In the genomic region with DNA sequence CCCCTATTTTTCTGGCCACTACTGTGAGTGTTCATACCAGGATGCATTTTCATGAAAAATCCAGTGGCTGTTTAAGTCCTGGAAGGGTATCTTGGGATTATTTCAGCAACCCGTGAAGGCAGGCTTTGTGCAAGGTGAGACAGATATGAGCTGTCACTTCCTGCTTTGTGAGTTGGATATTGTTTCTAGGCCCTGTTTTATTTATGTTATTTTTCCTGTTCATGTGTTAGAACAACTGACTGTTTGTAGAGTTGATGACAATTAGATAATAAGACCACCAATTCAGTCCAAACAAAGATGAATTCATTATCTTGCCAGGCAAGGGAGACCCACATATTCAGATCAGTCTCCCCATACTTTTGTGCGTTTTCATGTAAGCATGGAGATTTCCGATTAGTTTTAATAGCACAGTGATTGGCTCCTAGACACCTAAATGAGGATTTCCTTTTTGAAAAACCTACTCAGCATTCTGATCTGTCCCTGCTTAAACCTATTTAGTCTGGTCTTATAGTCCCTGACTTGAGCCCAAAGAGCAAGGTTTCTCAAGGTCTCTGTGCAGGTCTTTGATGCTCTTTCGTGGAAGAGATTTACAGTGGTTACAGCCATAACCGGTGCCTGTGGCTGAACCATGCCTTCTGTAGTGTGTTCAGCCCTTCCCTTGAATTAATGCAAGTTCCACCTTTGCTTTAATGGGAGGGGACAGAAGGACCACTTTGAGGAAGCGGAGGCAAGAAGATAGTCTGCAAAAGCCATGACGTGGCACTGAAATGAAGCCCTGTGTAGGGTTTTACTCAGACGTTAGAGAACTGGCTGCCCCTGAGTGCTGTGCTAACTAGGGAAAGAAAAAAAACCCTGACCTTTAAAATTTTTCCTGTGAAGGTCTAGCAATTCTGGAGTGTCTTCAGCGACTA, we compare ENCODE assay signal across 1 cellular context.
TF ChIP-seq lines count a peak whose summit lies in the region.

No MANE protein-coding gene starts in this region.

TF ChIP-seq in HepG2, 621 proteins besides CTCF, POLR2A, EP300 and RAD21 (continued from another document and continues in another):
- TF ChIP-seq, protein P1, sequence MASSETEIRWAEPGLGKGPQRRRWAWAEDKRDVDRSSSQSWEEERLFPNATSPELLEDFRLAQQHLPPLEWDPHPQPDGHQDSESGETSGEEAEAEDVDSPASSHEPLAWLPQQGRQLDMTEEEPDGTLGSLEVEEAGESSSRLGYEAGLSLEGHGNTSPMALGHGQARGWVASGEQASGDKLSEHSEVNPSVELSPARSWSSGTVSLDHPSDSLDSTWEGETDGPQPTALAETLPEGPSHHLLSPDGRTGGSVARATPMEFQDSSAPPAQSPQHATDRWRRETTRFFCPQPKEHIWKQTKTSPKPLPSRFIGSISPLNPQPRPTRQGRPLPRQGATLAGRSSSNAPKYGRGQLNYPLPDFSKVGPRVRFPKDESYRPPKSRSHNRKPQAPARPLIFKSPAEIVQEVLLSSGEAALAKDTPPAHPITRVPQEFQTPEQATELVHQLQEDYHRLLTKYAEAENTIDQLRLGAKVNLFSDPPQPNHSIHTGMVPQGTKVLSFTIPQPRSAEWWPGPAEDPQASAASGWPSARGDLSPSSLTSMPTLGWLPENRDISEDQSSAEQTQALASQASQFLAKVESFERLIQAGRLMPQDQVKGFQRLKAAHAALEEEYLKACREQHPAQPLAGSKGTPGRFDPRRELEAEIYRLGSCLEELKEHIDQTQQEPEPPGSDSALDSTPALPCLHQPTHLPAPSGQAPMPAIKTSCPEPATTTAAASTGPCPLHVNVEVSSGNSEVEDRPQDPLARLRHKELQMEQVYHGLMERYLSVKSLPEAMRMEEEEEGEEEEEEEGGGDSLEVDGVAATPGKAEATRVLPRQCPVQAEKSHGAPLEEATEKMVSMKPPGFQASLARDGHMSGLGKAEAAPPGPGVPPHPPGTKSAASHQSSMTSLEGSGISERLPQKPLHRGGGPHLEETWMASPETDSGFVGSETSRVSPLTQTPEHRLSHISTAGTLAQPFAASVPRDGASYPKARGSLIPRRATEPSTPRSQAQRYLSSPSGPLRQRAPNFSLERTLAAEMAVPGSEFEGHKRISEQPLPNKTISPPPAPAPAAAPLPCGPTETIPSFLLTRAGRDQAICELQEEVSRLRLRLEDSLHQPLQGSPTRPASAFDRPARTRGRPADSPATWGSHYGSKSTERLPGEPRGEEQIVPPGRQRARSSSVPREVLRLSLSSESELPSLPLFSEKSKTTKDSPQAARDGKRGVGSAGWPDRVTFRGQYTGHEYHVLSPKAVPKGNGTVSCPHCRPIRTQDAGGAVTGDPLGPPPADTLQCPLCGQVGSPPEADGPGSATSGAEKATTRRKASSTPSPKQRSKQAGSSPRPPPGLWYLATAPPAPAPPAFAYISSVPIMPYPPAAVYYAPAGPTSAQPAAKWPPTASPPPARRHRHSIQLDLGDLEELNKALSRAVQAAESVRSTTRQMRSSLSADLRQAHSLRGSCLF (CRISPR knock-in tag; IDR thresholded peaks at IDR 0.05; ENCODE audit: borderline replicate concordance): no peak
- no peak for TF ChIP-seq SOX6 (IDR thresholded peaks at IDR 0.05)
- TF ChIP-seq SOX6 (CRISPR knock-in tag; IDR thresholded peaks at IDR 0.05): no peak
- TF ChIP-seq ZNF816 (CRISPR knock-in tag; IDR thresholded peaks at IDR 0.05; ENCODE audit: borderline replicate concordance): no peak
- no peak for TF ChIP-seq ZNF7 (CRISPR knock-in tag; IDR thresholded peaks at IDR 0.05)
- no peak for TF ChIP-seq TEAD2 (CRISPR knock-in tag; IDR thresholded peaks at IDR 0.05)
- TF ChIP-seq, protein P2, sequence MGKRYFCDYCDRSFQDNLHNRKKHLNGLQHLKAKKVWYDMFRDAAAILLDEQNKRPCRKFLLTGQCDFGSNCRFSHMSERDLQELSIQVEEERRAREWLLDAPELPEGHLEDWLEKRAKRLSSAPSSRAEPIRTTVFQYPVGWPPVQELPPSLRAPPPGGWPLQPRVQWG (CRISPR knock-in tag; IDR thresholded peaks at IDR 0.05; ENCODE audit: borderline replicate concordance, low read depth): no peak
- TF ChIP-seq, protein P3, sequence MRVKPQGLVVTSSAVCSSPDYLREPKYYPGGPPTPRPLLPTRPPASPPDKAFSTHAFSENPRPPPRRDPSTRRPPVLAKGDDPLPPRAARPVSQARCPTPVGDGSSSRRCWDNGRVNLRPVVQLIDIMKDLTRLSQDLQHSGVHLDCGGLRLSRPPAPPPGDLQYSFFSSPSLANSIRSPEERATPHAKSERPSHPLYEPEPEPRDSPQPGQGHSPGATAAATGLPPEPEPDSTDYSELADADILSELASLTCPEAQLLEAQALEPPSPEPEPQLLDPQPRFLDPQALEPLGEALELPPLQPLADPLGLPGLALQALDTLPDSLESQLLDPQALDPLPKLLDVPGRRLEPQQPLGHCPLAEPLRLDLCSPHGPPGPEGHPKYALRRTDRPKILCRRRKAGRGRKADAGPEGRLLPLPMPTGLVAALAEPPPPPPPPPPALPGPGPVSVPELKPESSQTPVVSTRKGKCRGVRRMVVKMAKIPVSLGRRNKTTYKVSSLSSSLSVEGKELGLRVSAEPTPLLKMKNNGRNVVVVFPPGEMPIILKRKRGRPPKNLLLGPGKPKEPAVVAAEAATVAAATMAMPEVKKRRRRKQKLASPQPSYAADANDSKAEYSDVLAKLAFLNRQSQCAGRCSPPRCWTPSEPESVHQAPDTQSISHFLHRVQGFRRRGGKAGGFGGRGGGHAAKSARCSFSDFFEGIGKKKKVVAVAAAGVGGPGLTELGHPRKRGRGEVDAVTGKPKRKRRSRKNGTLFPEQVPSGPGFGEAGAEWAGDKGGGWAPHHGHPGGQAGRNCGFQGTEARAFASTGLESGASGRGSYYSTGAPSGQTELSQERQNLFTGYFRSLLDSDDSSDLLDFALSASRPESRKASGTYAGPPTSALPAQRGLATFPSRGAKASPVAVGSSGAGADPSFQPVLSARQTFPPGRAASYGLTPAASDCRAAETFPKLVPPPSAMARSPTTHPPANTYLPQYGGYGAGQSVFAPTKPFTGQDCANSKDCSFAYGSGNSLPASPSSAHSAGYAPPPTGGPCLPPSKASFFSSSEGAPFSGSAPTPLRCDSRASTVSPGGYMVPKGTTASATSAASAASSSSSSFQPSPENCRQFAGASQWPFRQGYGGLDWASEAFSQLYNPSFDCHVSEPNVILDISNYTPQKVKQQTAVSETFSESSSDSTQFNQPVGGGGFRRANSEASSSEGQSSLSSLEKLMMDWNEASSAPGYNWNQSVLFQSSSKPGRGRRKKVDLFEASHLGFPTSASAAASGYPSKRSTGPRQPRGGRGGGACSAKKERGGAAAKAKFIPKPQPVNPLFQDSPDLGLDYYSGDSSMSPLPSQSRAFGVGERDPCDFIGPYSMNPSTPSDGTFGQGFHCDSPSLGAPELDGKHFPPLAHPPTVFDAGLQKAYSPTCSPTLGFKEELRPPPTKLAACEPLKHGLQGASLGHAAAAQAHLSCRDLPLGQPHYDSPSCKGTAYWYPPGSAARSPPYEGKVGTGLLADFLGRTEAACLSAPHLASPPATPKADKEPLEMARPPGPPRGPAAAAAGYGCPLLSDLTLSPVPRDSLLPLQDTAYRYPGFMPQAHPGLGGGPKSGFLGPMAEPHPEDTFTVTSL (CRISPR knock-in tag; IDR thresholded peaks at IDR 0.05; ENCODE audit: borderline replicate concordance): 0 out of 2 replicates have a peak, but pooled peaks have one; percentile 32
- TF ChIP-seq TAF15 (IDR thresholded peaks at IDR 0.05; ENCODE audit: low read depth, low read length, poor library complexity, severe bottlenecking): no peak
- TF ChIP-seq SMARCE1 (IDR thresholded peaks at IDR 0.05; ENCODE audit: borderline replicate concordance): no peak
- TF ChIP-seq TEAD3 (CRISPR knock-in tag; optimal IDR thresholded peaks at IDR 0.05; ENCODE audit: borderline replicate concordance): peak; percentile 18
- no peak for TF ChIP-seq ZSCAN20 (CRISPR knock-in tag; IDR thresholded peaks at IDR 0.05; ENCODE audit: borderline replicate concordance)
- TF ChIP-seq, protein P4, sequence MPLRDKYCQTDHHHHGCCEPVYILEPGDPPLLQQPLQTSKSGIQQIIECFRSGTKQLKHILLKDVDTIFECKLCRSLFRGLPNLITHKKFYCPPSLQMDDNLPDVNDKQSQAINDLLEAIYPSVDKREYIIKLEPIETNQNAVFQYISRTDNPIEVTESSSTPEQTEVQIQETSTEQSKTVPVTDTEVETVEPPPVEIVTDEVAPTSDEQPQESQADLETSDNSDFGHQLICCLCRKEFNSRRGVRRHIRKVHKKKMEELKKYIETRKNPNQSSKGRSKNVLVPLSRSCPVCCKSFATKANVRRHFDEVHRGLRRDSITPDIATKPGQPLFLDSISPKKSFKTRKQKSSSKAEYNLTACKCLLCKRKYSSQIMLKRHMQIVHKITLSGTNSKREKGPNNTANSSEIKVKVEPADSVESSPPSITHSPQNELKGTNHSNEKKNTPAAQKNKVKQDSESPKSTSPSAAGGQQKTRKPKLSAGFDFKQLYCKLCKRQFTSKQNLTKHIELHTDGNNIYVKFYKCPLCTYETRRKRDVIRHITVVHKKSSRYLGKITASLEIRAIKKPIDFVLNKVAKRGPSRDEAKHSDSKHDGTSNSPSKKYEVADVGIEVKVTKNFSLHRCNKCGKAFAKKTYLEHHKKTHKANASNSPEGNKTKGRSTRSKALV (CRISPR knock-in tag; IDR thresholded peaks at IDR 0.05): no peak
- TF ChIP-seq, protein P5, sequence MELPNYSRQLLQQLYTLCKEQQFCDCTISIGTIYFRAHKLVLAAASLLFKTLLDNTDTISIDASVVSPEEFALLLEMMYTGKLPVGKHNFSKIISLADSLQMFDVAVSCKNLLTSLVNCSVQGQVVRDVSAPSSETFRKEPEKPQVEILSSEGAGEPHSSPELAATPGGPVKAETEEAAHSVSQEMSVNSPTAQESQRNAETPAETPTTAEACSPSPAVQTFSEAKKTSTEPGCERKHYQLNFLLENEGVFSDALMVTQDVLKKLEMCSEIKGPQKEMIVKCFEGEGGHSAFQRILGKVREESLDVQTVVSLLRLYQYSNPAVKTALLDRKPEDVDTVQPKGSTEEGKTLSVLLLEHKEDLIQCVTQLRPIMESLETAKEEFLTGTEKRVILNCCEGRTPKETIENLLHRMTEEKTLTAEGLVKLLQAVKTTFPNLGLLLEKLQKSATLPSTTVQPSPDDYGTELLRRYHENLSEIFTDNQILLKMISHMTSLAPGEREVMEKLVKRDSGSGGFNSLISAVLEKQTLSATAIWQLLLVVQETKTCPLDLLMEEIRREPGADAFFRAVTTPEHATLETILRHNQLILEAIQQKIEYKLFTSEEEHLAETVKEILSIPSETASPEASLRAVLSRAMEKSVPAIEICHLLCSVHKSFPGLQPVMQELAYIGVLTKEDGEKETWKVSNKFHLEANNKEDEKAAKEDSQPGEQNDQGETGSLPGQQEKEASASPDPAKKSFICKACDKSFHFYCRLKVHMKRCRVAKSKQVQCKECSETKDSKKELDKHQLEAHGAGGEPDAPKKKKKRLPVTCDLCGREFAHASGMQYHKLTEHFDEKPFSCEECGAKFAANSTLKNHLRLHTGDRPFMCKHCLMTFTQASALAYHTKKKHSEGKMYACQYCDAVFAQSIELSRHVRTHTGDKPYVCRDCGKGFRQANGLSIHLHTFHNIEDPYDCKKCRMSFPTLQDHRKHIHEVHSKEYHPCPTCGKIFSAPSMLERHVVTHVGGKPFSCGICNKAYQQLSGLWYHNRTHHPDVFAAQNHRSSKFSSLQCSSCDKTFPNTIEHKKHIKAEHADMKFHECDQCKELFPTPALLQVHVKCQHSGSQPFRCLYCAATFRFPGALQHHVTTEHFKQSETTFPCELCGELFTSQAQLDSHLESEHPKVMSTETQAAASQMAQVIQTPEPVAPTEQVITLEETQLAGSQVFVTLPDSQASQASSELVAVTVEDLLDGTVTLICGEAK (IDR thresholded peaks at IDR 0.05): no peak
- TF ChIP-seq, protein P5 (CRISPR knock-in tag; IDR thresholded peaks at IDR 0.05): no peak
- no peak for TF ChIP-seq CREB1 (IDR thresholded peaks at IDR 0.05)
- no peak for TF ChIP-seq CREB1 (CRISPR knock-in tag; IDR thresholded peaks at IDR 0.05)
- TF ChIP-seq ZNF670 (CRISPR knock-in tag; IDR thresholded peaks at IDR 0.05; ENCODE audit: borderline replicate concordance): no peak
- no peak for TF ChIP-seq ZNF547 (CRISPR knock-in tag; IDR thresholded peaks at IDR 0.05)
- TF ChIP-seq ZNF772 (CRISPR knock-in tag; IDR thresholded peaks at IDR 0.05): no peak
- TF ChIP-seq, protein P6, sequence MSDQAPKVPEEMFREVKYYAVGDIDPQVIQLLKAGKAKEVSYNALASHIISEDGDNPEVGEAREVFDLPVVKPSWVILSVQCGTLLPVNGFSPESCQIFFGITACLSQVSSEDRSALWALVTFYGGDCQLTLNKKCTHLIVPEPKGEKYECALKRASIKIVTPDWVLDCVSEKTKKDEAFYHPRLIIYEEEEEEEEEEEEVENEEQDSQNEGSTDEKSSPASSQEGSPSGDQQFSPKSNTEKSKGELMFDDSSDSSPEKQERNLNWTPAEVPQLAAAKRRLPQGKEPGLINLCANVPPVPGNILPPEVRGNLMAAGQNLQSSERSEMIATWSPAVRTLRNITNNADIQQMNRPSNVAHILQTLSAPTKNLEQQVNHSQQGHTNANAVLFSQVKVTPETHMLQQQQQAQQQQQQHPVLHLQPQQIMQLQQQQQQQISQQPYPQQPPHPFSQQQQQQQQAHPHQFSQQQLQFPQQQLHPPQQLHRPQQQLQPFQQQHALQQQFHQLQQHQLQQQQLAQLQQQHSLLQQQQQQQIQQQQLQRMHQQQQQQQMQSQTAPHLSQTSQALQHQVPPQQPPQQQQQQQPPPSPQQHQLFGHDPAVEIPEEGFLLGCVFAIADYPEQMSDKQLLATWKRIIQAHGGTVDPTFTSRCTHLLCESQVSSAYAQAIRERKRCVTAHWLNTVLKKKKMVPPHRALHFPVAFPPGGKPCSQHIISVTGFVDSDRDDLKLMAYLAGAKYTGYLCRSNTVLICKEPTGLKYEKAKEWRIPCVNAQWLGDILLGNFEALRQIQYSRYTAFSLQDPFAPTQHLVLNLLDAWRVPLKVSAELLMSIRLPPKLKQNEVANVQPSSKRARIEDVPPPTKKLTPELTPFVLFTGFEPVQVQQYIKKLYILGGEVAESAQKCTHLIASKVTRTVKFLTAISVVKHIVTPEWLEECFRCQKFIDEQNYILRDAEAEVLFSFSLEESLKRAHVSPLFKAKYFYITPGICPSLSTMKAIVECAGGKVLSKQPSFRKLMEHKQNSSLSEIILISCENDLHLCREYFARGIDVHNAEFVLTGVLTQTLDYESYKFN (CRISPR knock-in tag; conservative IDR thresholded peaks at IDR 0.05): 0 out of 2 replicates have a peak, but pooled peaks have one; percentile 32
